ENCODE assay signal across 23 cellular contexts in the genomic region with DNA sequence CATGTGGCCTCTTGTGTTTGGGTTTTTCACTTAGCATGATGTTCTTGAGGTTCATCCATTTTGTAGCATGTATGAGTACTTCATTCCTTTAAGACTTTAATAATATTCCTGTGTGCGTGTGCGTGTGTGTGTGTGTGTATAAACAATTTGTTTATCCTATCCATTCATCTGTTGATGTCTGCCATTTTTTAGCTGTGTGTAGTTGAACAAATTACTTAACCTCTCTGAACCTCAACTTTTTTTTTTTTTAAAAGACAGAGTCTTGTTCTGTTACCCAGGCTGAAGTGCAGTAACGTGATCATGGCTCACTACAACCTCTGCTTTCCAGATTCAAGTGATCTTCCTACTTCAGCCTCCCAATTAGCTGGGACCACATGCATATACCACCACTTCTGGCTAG. TPM values are rescaled to one million over a fixed set of nuclear protein-coding genes. Genes with fewer than 3 reads are reported as not detected.
A peak's percentile ranks its signal among the peaks of the same experiment; 100 is the strongest.
DNase-seq lines count a peak whose midpoint lies in the region; ATAC-seq, FAIRE-seq and TF ChIP-seq lines count a peak whose summit lies in the region.
"Had no signal": no experiment of that assay in that cellular context is flagged by ENCODE, and none has a peak within 500 bp of the region (broad histone marks: within the 10 kb centered on the region; RNA-seq: fewer than 3 reads in every experiment).

No MANE protein-coding gene starts in this region.

- no peak overlapping the region for H3K9ac ChIP-seq in H1 (replicated peaks in 1 of 4; ENCODE audit: extremely low read depth in 1 of 4, low read depth in 3 of 4, low read length in 3 of 4)
- H3K9ac ChIP-seq: BLaER1 treated with 17β-estradiol and CSF1 and Interleukin-3, amounts not matched to agents 10 nM and 100 nM had no signal

- H3K4me1 ChIP-seq in HEK293 (ENCODE audit: control insufficient read depth, insufficient read depth, low read length) (no peaks in the 10 kb centered on the region), H1 (replicated peaks in 1 of 4; ENCODE audit: control insufficient read depth in 3 of 4, insufficient read depth in 4 of 4, low read length in 3 of 4) (no peaks in the 10 kb centered on the region), lung (ENCODE audit: control insufficient read depth in 2 of 2, insufficient read depth in 2 of 2, low read length in 2 of 2) (no peaks in the 10 kb centered on the region)
- H3K4me1 ChIP-seq: A549; BLaER1 treated with 17β-estradiol and CSF1 and Interleukin-3, amounts not matched to agents 10 nM and 100 nM; Caco-2 had no signal

- CTCF ChIA-PET in HEK293 (lab: Yijun Ruan, JAX) (no interaction called here), H1 (lab: Charles Lee; ENCODE audit: partially characterized antibody) (interaction anchor here (0.7 to 0.8 kb wide), 2 partner anchors 222 to 399 kb away, joined by 3 to 4 read pairs; no protein-coding TSS in a partner anchor)

- H3K4me2 ChIP-seq in H1 (ENCODE audit: insufficient read depth in 1 of 2, low read depth in 2 of 2, low read length in 2 of 2), result no peak overlapping the region
- H3K4me2 ChIP-seq: A549; BLaER1 treated with 17β-estradiol and CSF1 and Interleukin-3, amounts not matched to agents 10 nM and 100 nM had no signal

- H3K23me2 ChIP-seq in H1 (ENCODE audit: low read depth, low read length), result no peaks in the 10 kb centered on the region

- no peak overlapping the region for H3K4ac ChIP-seq in H1 (replicated peaks; ENCODE audit: insufficient read length, low read depth, low read length)

- H4K8ac ChIP-seq in H1 (ENCODE audit: extremely low read depth, insufficient read depth, low read length), result no peak overlapping the region

- H4K91ac ChIP-seq in H1 (replicated peaks; ENCODE audit: insufficient read length, low read length), result no peak overlapping the region

- POLR2A ChIA-PET in HEK293 (lab: Yijun Ruan, JAX), result no interaction called here
- POLR2A ChIA-PET in H1 (lab: Charles Lee; ENCODE audit: partially characterized antibody), result interaction anchor here (1.2 kb wide), 1 partner anchor 12 kb away, joined by 4 read pairs; no protein-coding TSS in a partner anchor

- no peak for TF ChIP-seq POLR2A in H1 (IDR thresholded peaks at IDR 0.05; ENCODE audit: control extremely low read depth in 1 of 2, low read depth in 2 of 2, low read length in 2 of 2)

- no peak overlapping the region for H4K5ac ChIP-seq in H1 (ENCODE audit: insufficient read length, low read depth, low read length)

- DNase-seq in H1 (ENCODE audit: low read depth in 1 of 2, low spot score in 2 of 2) (no peak), lung (ENCODE audit: low spot score) (peak; percentile 4), GM19240 (ENCODE audit: insufficient read length, low spot score) (no peak)
- no peak for DNase-seq in activated CD4-positive, CD25-positive, alpha-beta regulatory T cell treated with anti-CD3 and anti-CD28 coated beads, Interleukin-2, amount 50 U/mL, for 72 hours
- DNase-seq: AML-193; Caco-2; Calu3; CD4-positive, alpha-beta T cell; CD8-positive, alpha-beta T cell; DMS79 treated with DMSO at 0.1 percent for 48 hours; GF-D8 had no signal

- no peaks in the 10 kb centered on the region for H3K79me1 ChIP-seq in H1 (ENCODE audit: low read depth, low read length)

- H2AK5ac ChIP-seq in H1 (ENCODE audit: low read depth, low read length), result no peak overlapping the region

- no peak overlapping the region for H2BK12ac ChIP-seq in H1 (ENCODE audit: low read depth, low read length)

- no peak overlapping the region for H2BK15ac ChIP-seq in H1 (ENCODE audit: low read length)

- no peak for TF ChIP-seq RAD21 in H1 (IDR thresholded peaks at IDR 0.05 in 1 of 2, conservative IDR thresholded peaks at IDR 0.05 in 1 of 2; ENCODE audit: low read depth in 2 of 2, low read length in 2 of 2)

- no peak overlapping the region for H2BK20ac ChIP-seq in H1 (ENCODE audit: low read length)

- TF ChIP-seq EP300 in H1 (IDR thresholded peaks at IDR 0.05; ENCODE audit: borderline replicate concordance in 1 of 2, low read depth in 2 of 2, low read length in 2 of 2), result no peak

- H2BK5ac ChIP-seq in H1 (ENCODE audit: low read depth, low read length), result no peak overlapping the region

- H3K27me3 ChIP-seq in H1 (replicated peaks in 1 of 4; ENCODE audit: control insufficient read depth in 3 of 4, extremely low read depth in 1 of 4, insufficient read depth in 3 of 4, low read length in 3 of 4) (no peaks in the 10 kb centered on the region; a peak in 1 of 7 replicates), lung (ENCODE audit: control insufficient read depth, insufficient read depth) (no peaks in the 10 kb centered on the region)
- H3K27me3 ChIP-seq: BLaER1 treated with 17β-estradiol and CSF1 and Interleukin-3, amounts not matched to agents 10 nM and 100 nM had no signal

- H3K27ac ChIP-seq in HEK293 (ENCODE audit: extremely low read depth, low read depth, low read length) (no peak overlapping the region), VCaP (peak overlapping the region; percentile 35), H1 (ENCODE audit: low read depth, low read length) (no peak overlapping the region), lung (ENCODE audit: low read depth in 1 of 2, low read length in 1 of 2) (no peak overlapping the region)
- H3K27ac ChIP-seq: 22Rv1; A549; BLaER1 treated with 17β-estradiol and CSF1 and Interleukin-3, amounts not matched to agents 10 nM and 100 nM; C4-2B had no signal

- 96% methylated on average over 3 of the region's 3 CpGs; no CpG with 5 or more reads in 1 of the 2 experiments for WGBS in H1 (ENCODE audit: extremely low coverage in 1 of 2, insufficient coverage in 1 of 2, insufficient read length in 1 of 2, insufficient replicate concordance in 2 of 2, low coverage in 1 of 2, low lambda C conversion rate in 2 of 2, missing lambda C conversion rate in 1 of 2), 2 experiments
- 93 to 95% methylated on average over 3 of the region's 3 CpGs for WGBS in lung, 2 donors

- ATAC-seq in lung (ENCODE audit: insufficient read depth, low FRiP score) (no peak), HG02970 (IDR thresholded peaks at IDR 0.05; ENCODE audit: low FRiP score, unreplicated experiment) (no peak), GM21786 (IDR thresholded peaks at IDR 0.05; ENCODE audit: unreplicated experiment) (no peak)
- ATAC-seq: A549; CD8-positive, alpha-beta T cell had no signal

- H3K36me3 ChIP-seq in HEK293 (ENCODE audit: control insufficient read depth in 2 of 2, insufficient read depth in 1 of 2, low read length in 2 of 2), result no peaks in the 10 kb centered on the region
- H3K36me3 ChIP-seq in H1 (ENCODE audit: control insufficient read depth in 2 of 4, insufficient read depth in 4 of 4, low read length in 3 of 4), result no peaks in the 10 kb centered on the region
- H3K36me3 ChIP-seq in lung (ENCODE audit: control insufficient read depth in 2 of 2, insufficient read depth in 2 of 2, low read length in 2 of 2), result no peaks in the 10 kb centered on the region
- H3K36me3 ChIP-seq: BLaER1 treated with 17β-estradiol and CSF1 and Interleukin-3, amounts not matched to agents 10 nM and 100 nM had no signal

- no peaks in the 10 kb centered on the region for H4K20me1 ChIP-seq in H1 (replicated peaks in 1 of 2; ENCODE audit: control insufficient read depth in 1 of 2, insufficient read depth in 2 of 2, low read length in 2 of 2)
- H4K20me1 ChIP-seq: BLaER1 treated with 17β-estradiol and CSF1 and Interleukin-3, amounts not matched to agents 10 nM and 100 nM had no signal

- H3K56ac ChIP-seq in H1 (replicated peaks; ENCODE audit: insufficient read length, low read depth, low read length), result no peak overlapping the region

- H2AFZ ChIP-seq in H1 (ENCODE audit: low read length), result no peak overlapping the region

- no peak for TF ChIP-seq CTCF in HEK293 (tag by site-specific recombination; IDR thresholded peaks at IDR 0.05)
- TF ChIP-seq CTCF in VCaP (conservative IDR thresholded peaks at IDR 0.05), result no peak
- no peak for TF ChIP-seq CTCF in H1 (IDR thresholded peaks at IDR 0.05; ENCODE audit: control extremely low read depth in 1 of 3, insufficient read depth in 1 of 3, low read depth in 1 of 3, low read length in 3 of 3)
- TF ChIP-seq CTCF in lung (IDR thresholded peaks at IDR 0.05; ENCODE audit: control extremely low read depth, extremely low read depth), result no peak

- H3K79me2 ChIP-seq in H1 (ENCODE audit: control insufficient read depth in 1 of 2, insufficient read depth in 2 of 2, low read length in 2 of 2), result no peaks in the 10 kb centered on the region

- H3K14ac ChIP-seq in H1 (ENCODE audit: insufficient read length), result no peak overlapping the region

- H3K9me3 ChIP-seq in HEK293 (ENCODE audit: control insufficient read depth, insufficient read depth, low read depth, low read length), result no peaks in the 10 kb centered on the region
- H3K9me3 ChIP-seq in H1 (ENCODE audit: insufficient read depth in 2 of 2, low read depth in 1 of 2, low read length in 1 of 2), result no peaks in the 10 kb centered on the region
- H3K9me3 ChIP-seq in lung (ENCODE audit: control insufficient read depth in 2 of 2, insufficient read depth in 1 of 2, low read length in 1 of 2), result no peaks in the 10 kb centered on the region
- H3K9me3 ChIP-seq: A549, Caco-2 had no signal

- H3K4me3 ChIP-seq in HEK293 (ENCODE audit: low read depth, low read length) (no peak overlapping the region), H1 (ENCODE audit: extremely low read depth in 1 of 4, insufficient read depth in 2 of 4, low read depth in 3 of 4, low read length in 4 of 4) (no peak overlapping the region), lung (no peak overlapping the region)
- H3K4me3 ChIP-seq: A549; BLaER1 treated with 17β-estradiol and CSF1 and Interleukin-3, amounts not matched to agents 10 nM and 100 nM had no signal

- FAIRE-seq in H1 (lab: Jason Lieb, UNC), result no peak
- FAIRE-seq: A549, D721Med, G401.6, GM12891, GM19239 had no signal

- H3K23ac ChIP-seq in H1 (ENCODE audit: insufficient read length), result no peak overlapping the region

- no peak overlapping the region for H3K18ac ChIP-seq in H1 (ENCODE audit: extremely low read depth, low read length)

- no peak overlapping the region for H2BK120ac ChIP-seq in H1 (replicated peaks; ENCODE audit: low read depth, low read length)

TF ChIP-seq in HEK293, 187 proteins besides CTCF, POLR2A, EP300 and RAD21 (continues in another document):
- TF ChIP-seq MYNN (tag by site-specific recombination; IDR thresholded peaks at IDR 0.05; ENCODE audit: borderline replicate concordance), result no peak

TF ChIP-seq in H1, 55 proteins besides CTCF, POLR2A, EP300 and RAD21:
- TF ChIP-seq JUND (IDR thresholded peaks at IDR 0.05; ENCODE audit: low read length) (no peak), KDM1A (IDR thresholded peaks at IDR 0.05; ENCODE audit: borderline replicate concordance, low read length) (0 out of 2 replicates have a peak, but pooled peaks have one; percentile 41)
TF ChIP-seq in H1: peak in this region for 1.

RNA-seq across cellular contexts. Expression of a gene that starts 47.3 kb away (rescaled TPM):
- total RNA-seq in H1 (2021; fragmentation: NEBNext Ultra II Directional; extraction: Animal tissue kit (Norgen Biotek cat#: 25700)), result 3.8 and 3.9 TPM in 2 replicates
- polyA plus RNA-seq in H1 (2011; rRNA removed) (1.6 and 1.9 TPM in 2 replicates), lung (1 to 10 TPM in 1 of 2 donors, under 1 TPM in 1; 0.61 to 1.2 TPM)
- polyA plus RNA-seq in H1 (2011; cell fraction: cytosol; rRNA removed), result 2.9 TPM
- polyA plus RNA-seq in H1 (2011; cell fraction: nucleus; rRNA removed), result 4.4 TPM
- 2.7 to 5.3 TPM (median 3.4 TPM) in 4 replicates for polyA plus RNA-seq in H1 (2012, experiment 1 of 2)
- 0.58 TPM for polyA plus RNA-seq in H1 (2012, experiment 2 of 2)
- polyA plus RNA-seq in H1 (2013, experiment 1 of 2), result 2.6 TPM
- 2.3 TPM for polyA plus RNA-seq in H1 (2013, experiment 2 of 2)
- polyA minus RNA-seq in H1 (2011; rRNA and poly(A)+ RNA removed), result 14.4 and 16.5 TPM in 2 replicates
- polyA minus RNA-seq in H1 (2011; cell fraction: cytosol; rRNA and poly(A)+ RNA removed), result 7.3 TPM
- polyA minus RNA-seq in H1 (2011; cell fraction: nucleus; rRNA and poly(A)+ RNA removed), result 27.0 TPM
- total RNA-seq in lung, result 10 to 100 TPM in 1 of 2 donors, 1 to 10 TPM in 1; 3.8 to 18.5 TPM
